ENCODE assay signal across 3 cellular contexts in the genomic region with DNA sequence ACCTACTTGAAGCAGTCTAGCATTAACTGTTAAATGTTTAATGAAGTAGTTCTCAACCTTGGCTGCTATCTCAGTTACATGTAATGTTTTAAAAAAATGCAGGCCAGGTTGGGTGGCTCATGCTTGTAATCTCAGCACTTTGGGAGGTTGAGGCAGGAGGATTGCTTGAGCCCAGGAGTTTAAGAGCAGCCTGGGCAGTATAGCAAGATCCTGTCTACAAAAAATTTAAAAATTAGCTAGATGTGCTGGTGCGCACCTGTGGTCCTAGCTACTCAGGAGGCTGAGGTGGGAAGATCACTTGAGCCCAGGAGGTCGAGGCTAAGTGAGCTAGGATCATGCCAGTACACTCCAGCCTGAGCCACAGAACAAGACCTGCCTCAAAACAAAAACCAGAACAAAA.
A peak's percentile ranks its signal among the peaks of the same experiment; 100 is the strongest.
TF ChIP-seq lines count a peak whose summit lies in the region.

No MANE protein-coding gene starts in this region.

TF ChIP-seq in GM12891, 5 proteins besides CTCF, POLR2A, EP300 and RAD21:
- TF ChIP-seq POU2F2 (IDR thresholded peaks at IDR 0.05; ENCODE audit: low read depth, low read length) (no peak), POLR2AphosphoS5 (IDR thresholded peaks at IDR 0.05; ENCODE audit: low read depth, low read length) (no peak), PAX5 (IDR thresholded peaks at IDR 0.05; ENCODE audit: insufficient read depth, low read length, severe bottlenecking) (no peak), TAF1 (IDR thresholded peaks at IDR 0.05; ENCODE audit: low read depth, low read length) (no peak), SPI1 (IDR thresholded peaks at IDR 0.05; ENCODE audit: low read depth, low read length) (no peak)

TF ChIP-seq in K562, 482 proteins besides CTCF, POLR2A, EP300 and RAD21:
- TF ChIP-seq ZNF445 (CRISPR knock-in tag; IDR thresholded peaks at IDR 0.05; ENCODE audit: low read depth) (no peak), NCOA1 (IDR thresholded peaks at IDR 0.05; ENCODE audit: low read depth) (no peak), ZNF121 (CRISPR knock-in tag; conservative IDR thresholded peaks at IDR 0.05) (0 out of 2 replicates have a peak, but pooled peaks have one; percentile 3), KHSRP (IDR thresholded peaks at IDR 0.05) (no peak), RNF219 (CRISPR knock-in tag; IDR thresholded peaks at IDR 0.05) (no peak)

TF ChIP-seq in HEK293T, 16 proteins besides CTCF, POLR2A, EP300 and RAD21:
- no peak for TF ChIP-seq FOXM1 (IDR thresholded peaks at IDR 0.05; ENCODE audit: borderline replicate concordance)
